6 cellular contexts compared by ENCODE assay signal in the genomic region with DNA sequence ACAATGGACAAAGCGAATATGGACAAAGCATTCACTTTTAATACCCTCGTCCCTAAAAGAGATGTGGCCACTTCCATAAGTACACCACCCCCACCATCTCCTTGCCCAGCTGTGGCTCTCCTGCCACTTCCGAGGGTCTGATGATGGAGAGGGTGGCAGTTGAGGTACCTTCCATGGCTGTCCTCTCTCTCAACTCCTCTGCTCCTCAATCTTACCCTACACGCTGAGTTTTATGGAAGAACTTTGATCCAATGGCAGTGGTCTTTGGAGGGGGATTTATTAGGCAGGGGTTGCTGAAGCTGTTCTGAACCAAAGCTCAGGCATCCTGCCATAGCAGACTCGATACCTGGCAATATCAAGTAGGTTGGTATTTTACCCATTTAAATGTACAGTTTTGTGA.
"Had no signal": no experiment of that assay in that cellular context is flagged by ENCODE, and none has a peak within 500 bp of the region (broad histone marks: within the 10 kb centered on the region; RNA-seq: fewer than 3 reads in every experiment).

No MANE protein-coding gene starts in this region.

- DNase-seq: H9, HCEC 1CT, IMR-90, KG1 had no signal

- H2AFZ ChIP-seq: GM23338 had no signal

- H3K4me2 ChIP-seq: GM23338 had no signal

- H3K4me3 ChIP-seq: GM23338, K562 had no signal

- ATAC-seq: GM23338, K562 had no signal
